ENCODE assay signal across 16 cellular contexts in the genomic region with DNA sequence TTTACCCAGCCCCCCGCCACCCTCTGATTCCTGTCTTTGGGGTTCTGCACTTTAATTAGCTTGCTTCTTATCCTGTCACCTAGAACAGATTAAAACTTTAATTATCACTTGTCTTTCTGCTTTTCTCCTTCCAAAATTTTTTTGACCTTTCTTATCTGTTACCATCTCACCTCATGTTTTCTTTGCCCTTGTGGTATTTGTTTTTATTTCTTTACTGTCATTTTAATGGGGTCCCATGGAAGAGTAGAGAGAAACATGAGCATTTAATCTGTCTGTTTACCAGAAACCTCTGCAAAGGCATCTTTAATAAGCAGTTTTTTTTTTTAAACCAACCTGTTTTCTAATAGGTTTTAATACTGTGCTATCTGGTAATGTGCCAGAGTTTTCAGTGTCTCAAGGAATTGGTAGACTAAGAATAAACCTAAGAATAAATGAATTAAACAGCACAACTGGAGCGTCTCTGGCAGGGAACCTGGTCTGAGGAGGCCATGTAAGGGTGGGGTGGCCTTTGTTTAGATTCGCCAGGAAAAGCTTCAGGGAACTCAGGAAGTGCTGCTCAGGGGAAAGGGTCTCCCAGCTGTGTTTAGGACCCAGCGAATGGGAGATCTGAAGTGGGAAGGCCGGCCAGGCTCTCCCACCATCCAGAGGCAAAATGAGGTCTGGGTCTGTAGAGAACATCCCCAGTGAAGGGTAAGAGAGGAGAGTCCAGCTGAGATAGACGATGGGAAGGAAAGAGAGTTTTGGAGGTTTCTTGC.
DNase-seq lines count a peak whose midpoint lies in the region; ATAC-seq and TF ChIP-seq lines count a peak whose summit lies in the region.
"Had no signal": no experiment of that assay in that cellular context is flagged by ENCODE, and none has a peak within 500 bp of the region (broad histone marks: within the 10 kb centered on the region; RNA-seq: fewer than 3 reads in every experiment).

No MANE protein-coding gene starts in this region.

- peaks cover 86% of the 10 kb centered on the region for H4K20me1 ChIP-seq in neural progenitor cell (ENCODE audit: low read depth)

- peaks cover 20% of the 10 kb centered on the region for H3K4me1 ChIP-seq in endodermal cell (ENCODE audit: control insufficient read depth, insufficient read depth, low read length)
- peaks cover 38% of the 10 kb centered on the region for H3K4me1 ChIP-seq in neural progenitor cell

- no peak overlapping the region for H2AFZ ChIP-seq in neural progenitor cell (replicated peaks)

- no peaks in the 10 kb centered on the region for H3F3A ChIP-seq in neural progenitor cell (ENCODE audit: low read depth)

- intact Hi-C loops in activated CD8-positive, alpha-beta T cell treated with anti-CD3 and anti-CD28 coated beads for 36 hours (cut with micrococcal nuclease): no loop called here
- intact Hi-C loops in left colon (cut with DNase I, micrococcal nuclease): no loop called here

- no peak for ATAC-seq in activated CD8-positive, alpha-beta T cell treated with anti-CD3 and anti-CD28 coated beads, Interleukin-2, amount 10 ng/mL, durations not matched to agents 7 days and 5 days
- no peak for ATAC-seq in activated CD8-positive, alpha-beta T cell treated with anti-CD3 and anti-CD28 coated beads for 36 hours
- no peak for ATAC-seq in left colon
- no peak for ATAC-seq in HG02981 (IDR thresholded peaks at IDR 0.05; ENCODE audit: unreplicated experiment)

- no peaks in the 10 kb centered on the region for H3K27me3 Mint-ChIP-seq in activated CD8-positive, alpha-beta T cell treated with anti-CD3 and anti-CD28 coated beads, Interleukin-2, amount 10 ng/mL, durations not matched to agents 7 days and 5 days (ENCODE audit: low read depth)
- no peaks in the 10 kb centered on the region for H3K27me3 Mint-ChIP-seq in activated CD8-positive, alpha-beta T cell treated with anti-CD3 and anti-CD28 coated beads for 36 hours
- no peaks in the 10 kb centered on the region for H3K27me3 Mint-ChIP-seq in IgD-negative memory B cell
- H3K27me3 Mint-ChIP-seq in endodermal cell (ENCODE audit: insufficient read depth): no peaks in the 10 kb centered on the region
- H3K27me3 Mint-ChIP-seq in neural crest cell (ENCODE audit: low read depth): no peaks in the 10 kb centered on the region
- no peaks in the 10 kb centered on the region for H3K27me3 Mint-ChIP-seq in neural progenitor cell (ENCODE audit: insufficient read depth, low read depth)
- H3K27me3 Mint-ChIP-seq: activated naive CD8-positive, alpha-beta T cell treated with anti-CD3 and anti-CD28 coated beads, Interleukin-2, amount 10 ng/mL, durations not matched to agents 7 days and 5 days had no signal

- no peak overlapping the region for H3K4me2 ChIP-seq in neural progenitor cell

- H3K27ac ChIP-seq in endodermal cell (ENCODE audit: low read depth, low read length): no peak overlapping the region
- H3K27ac ChIP-seq in neural progenitor cell: no peak overlapping the region

- DNase-seq in activated CD8-positive, alpha-beta T cell treated with anti-CD3 and anti-CD28 coated beads, Interleukin-2, amount 10 ng/mL, durations not matched to agents 7 days and 5 days: no peak
- no peak for DNase-seq in activated CD8-positive, alpha-beta T cell treated with anti-CD3 and anti-CD28 coated beads for 36 hours
- DNase-seq in endodermal cell (no peak), neural crest cell (ENCODE audit: low read depth, low spot score) (no peak), left colon (no peak), neural progenitor cell (ENCODE audit: low spot score) (no peak)
- DNase-seq: ACHN; activated naive CD8-positive, alpha-beta T cell treated with anti-CD3 and anti-CD28 coated beads, Interleukin-2, amount 10 ng/mL, durations not matched to agents 7 days and 5 days; central memory CD4-positive, alpha-beta T cell; GOT3; NCI-H1092; NCI-H2171; stomach had no signal

- H3K9me3 ChIP-seq in endodermal cell (ENCODE audit: control insufficient read depth, low read length) (no peaks in the 10 kb centered on the region), neural progenitor cell (ENCODE audit: low read depth) (no peaks in the 10 kb centered on the region)
- H3K9me3 ChIP-seq: stomach had no signal

- H3K27me3 ChIP-seq in endodermal cell (ENCODE audit: control insufficient read depth, insufficient read depth, low read length, poor library complexity, severe bottlenecking) (no peaks in the 10 kb centered on the region), neural progenitor cell (no peaks in the 10 kb centered on the region)
- H3K27me3 ChIP-seq: stomach had no signal

- H3K9ac ChIP-seq in endodermal cell (ENCODE audit: extremely low read depth, low read length, poor library complexity, severe bottlenecking) (no peak overlapping the region), neural progenitor cell (no peak overlapping the region)

- peak overlapping the region; percentile 3 for H3K27ac Mint-ChIP-seq in activated CD8-positive, alpha-beta T cell treated with anti-CD3 and anti-CD28 coated beads, Interleukin-2, amount 10 ng/mL, durations not matched to agents 7 days and 5 days
- H3K27ac Mint-ChIP-seq in activated CD8-positive, alpha-beta T cell treated with anti-CD3 and anti-CD28 coated beads for 36 hours: no peak overlapping the region
- H3K27ac Mint-ChIP-seq in IgD-negative memory B cell: peak overlapping the region; percentile 13 to 91 (median 84)
- peak overlapping the region; percentile 18 for H3K27ac Mint-ChIP-seq in endodermal cell
- peak overlapping the region; percentile 14 for H3K27ac Mint-ChIP-seq in neural crest cell (ENCODE audit: unreplicated experiment)
- H3K27ac Mint-ChIP-seq in neural progenitor cell: no peak overlapping the region
- H3K27ac Mint-ChIP-seq: activated naive CD8-positive, alpha-beta T cell treated with anti-CD3 and anti-CD28 coated beads, Interleukin-2, amount 10 ng/mL, durations not matched to agents 7 days and 5 days had no signal

- H3K36me3 ChIP-seq in endodermal cell (ENCODE audit: control insufficient read depth, insufficient read depth, low read length): peaks cover 5% of the 10 kb centered on the region
- no peaks in the 10 kb centered on the region for H3K36me3 ChIP-seq in neural progenitor cell
- H3K36me3 ChIP-seq: stomach had no signal

- no peak overlapping the region for H3K4me3 Mint-ChIP-seq in activated CD8-positive, alpha-beta T cell treated with anti-CD3 and anti-CD28 coated beads, Interleukin-2, amount 10 ng/mL, durations not matched to agents 7 days and 5 days
- H3K4me3 Mint-ChIP-seq in activated CD8-positive, alpha-beta T cell treated with anti-CD3 and anti-CD28 coated beads for 36 hours: no peak overlapping the region
- H3K4me3 Mint-ChIP-seq in IgD-negative memory B cell (peak overlapping the region in 1 of 4 donors; percentile 71), endodermal cell (no peak overlapping the region), neural crest cell (no peak overlapping the region), neural progenitor cell (no peak overlapping the region)
- H3K4me3 Mint-ChIP-seq: activated naive CD8-positive, alpha-beta T cell treated with anti-CD3 and anti-CD28 coated beads, Interleukin-2, amount 10 ng/mL, durations not matched to agents 7 days and 5 days had no signal

- H3K9me3 Mint-ChIP-seq in activated CD8-positive, alpha-beta T cell treated with anti-CD3 and anti-CD28 coated beads, Interleukin-2, amount 10 ng/mL, durations not matched to agents 7 days and 5 days (ENCODE audit: insufficient read depth): no peaks in the 10 kb centered on the region
- H3K9me3 Mint-ChIP-seq in activated CD8-positive, alpha-beta T cell treated with anti-CD3 and anti-CD28 coated beads for 36 hours: no peaks in the 10 kb centered on the region
- no peaks in the 10 kb centered on the region for H3K9me3 Mint-ChIP-seq in IgD-negative memory B cell
- H3K9me3 Mint-ChIP-seq in endodermal cell: no peaks in the 10 kb centered on the region
- H3K9me3 Mint-ChIP-seq in neural crest cell: no peaks in the 10 kb centered on the region
- H3K9me3 Mint-ChIP-seq in neural progenitor cell: no peaks in the 10 kb centered on the region
- H3K9me3 Mint-ChIP-seq: activated naive CD8-positive, alpha-beta T cell treated with anti-CD3 and anti-CD28 coated beads, Interleukin-2, amount 10 ng/mL, durations not matched to agents 7 days and 5 days had no signal

- POLR2A ChIA-PET in activated CD8-positive, alpha-beta T cell treated with anti-CD3 and anti-CD28 coated beads, Interleukin-2, amount 10 ng/mL, durations not matched to agents 7 days and 5 days (lab: Charles Lee): no interaction called here
- POLR2A ChIA-PET in activated CD8-positive, alpha-beta T cell treated with anti-CD3 and anti-CD28 coated beads for 36 hours (lab: Charles Lee): interaction anchor here (0.8 to 0.9 kb wide), 2 partner anchors 52 to 67 kb away, joined by 3 read pairs; no protein-coding TSS in a partner anchor

- H3K79me2 ChIP-seq in neural progenitor cell (ENCODE audit: low read depth): peaks cover 100% of the 10 kb centered on the region

- 72 to 83% methylated on average over 4 to 6 of the region's 6 CpGs for WGBS in endodermal cell (ENCODE audit: insufficient coverage in 1 of 2, insufficient read length in 1 of 2), 2 experiments

- peaks cover 17% of the 10 kb centered on the region for H3K4me1 Mint-ChIP-seq in activated CD8-positive, alpha-beta T cell treated with anti-CD3 and anti-CD28 coated beads, Interleukin-2, amount 10 ng/mL, durations not matched to agents 7 days and 5 days (ENCODE audit: low read depth)
- H3K4me1 Mint-ChIP-seq in activated CD8-positive, alpha-beta T cell treated with anti-CD3 and anti-CD28 coated beads for 36 hours (ENCODE audit: low read depth): peaks cover 82% of the 10 kb centered on the region
- H3K4me1 Mint-ChIP-seq in IgD-negative memory B cell (peaks cover 79 to 86% (median 85%) of the 10 kb centered on the region in 3 donors), endodermal cell (peaks cover 76% of the 10 kb centered on the region), neural crest cell (peaks cover 67% of the 10 kb centered on the region), neural progenitor cell (peaks cover 61% of the 10 kb centered on the region)

- no peak overlapping the region for H3K4me3 ChIP-seq in endodermal cell (ENCODE audit: low read length)
- no peak overlapping the region for H3K4me3 ChIP-seq in neural progenitor cell
- H3K4me3 ChIP-seq: smooth muscle cell, stomach had no signal

- no peak for TF ChIP-seq CTCF in activated CD8-positive, alpha-beta T cell treated with anti-CD3 and anti-CD28 coated beads for 36 hours (IDR thresholded peaks at IDR 0.05)
- TF ChIP-seq CTCF in endodermal cell (conservative IDR thresholded peaks at IDR 0.05) (no peak), neural crest cell (conservative IDR thresholded peaks at IDR 0.05) (no peak), neural progenitor cell (IDR thresholded peaks at IDR 0.05) (no peak)

- CTCF ChIA-PET in activated CD8-positive, alpha-beta T cell treated with anti-CD3 and anti-CD28 coated beads, Interleukin-2, amount 10 ng/mL, durations not matched to agents 7 days and 5 days (lab: Charles Lee): no interaction called here
- CTCF ChIA-PET in activated CD8-positive, alpha-beta T cell treated with anti-CD3 and anti-CD28 coated beads for 36 hours (lab: Charles Lee): interaction anchor here (1.2 kb wide), 1 partner anchor 55 kb away, joined by 3 read pairs; no protein-coding TSS in a partner anchor

- H3K36me3 Mint-ChIP-seq in activated CD8-positive, alpha-beta T cell treated with anti-CD3 and anti-CD28 coated beads, Interleukin-2, amount 10 ng/mL, durations not matched to agents 7 days and 5 days (ENCODE audit: low read depth): peaks cover 9% of the 10 kb centered on the region
- peaks cover 3% of the 10 kb centered on the region for H3K36me3 Mint-ChIP-seq in activated CD8-positive, alpha-beta T cell treated with anti-CD3 and anti-CD28 coated beads for 36 hours (ENCODE audit: low read depth)
- peaks cover 5% of the 10 kb centered on the region for H3K36me3 Mint-ChIP-seq in IgD-negative memory B cell
- H3K36me3 Mint-ChIP-seq in endodermal cell (ENCODE audit: low read depth): peaks cover 9% of the 10 kb centered on the region
- peaks cover 3% of the 10 kb centered on the region for H3K36me3 Mint-ChIP-seq in neural crest cell (ENCODE audit: low read depth)
- H3K36me3 Mint-ChIP-seq in neural progenitor cell: peaks cover 23% of the 10 kb centered on the region

Comparison
In these comparisons a context has a peak if more than half of its experiments do, and no peak if none do; other contexts are left out.
1. H3K27ac Mint-ChIP-seq: peak in activated CD8-positive, alpha-beta T cell treated with anti-CD3 and anti-CD28 coated beads, Interleukin-2, amount 10 ng/mL, durations not matched to agents 7 days and 5 days (single experiment), IgD-negative memory B cell (3 of 3), endodermal cell (single experiment) and neural crest cell (single experiment); none in activated CD8-positive, alpha-beta T cell treated with anti-CD3 and anti-CD28 coated beads for 36 hours (single experiment) and neural progenitor cell (single experiment).